In genomic region chr6:89638320-89639195, GRCh38 we compare ENCODE assay signal across 7 cellular contexts.
A peak's percentile ranks its signal among the peaks of the same experiment; 100 is the strongest.
DNase-seq lines count a peak whose midpoint lies in the region; ATAC-seq lines count a peak whose summit lies in the region.

A gene with protein sequence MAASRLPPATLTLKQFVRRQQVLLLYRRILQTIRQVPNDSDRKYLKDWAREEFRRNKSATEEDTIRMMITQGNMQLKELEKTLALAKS (minus strand): TSS chr6:89638747. CDS start chr6:89638716, 31 bp downstream.

- ATAC-seq in GM18508 (IDR thresholded peaks at IDR 0.05; ENCODE audit: insufficient read depth, unreplicated experiment) (peak; percentile 95), HG03025 (IDR thresholded peaks at IDR 0.05; ENCODE audit: low FRiP score, unreplicated experiment) (peak; percentile 99)

- peak; percentile 91 to 94 for DNase-seq in NCI-H2081 (lab: John Stamatoyannopoulos, UW)
- peak; percentile 92 for DNase-seq in T1000 (lab: John Stamatoyannopoulos, UW)
- DNase-seq in astrocyte of the hippocampus (ENCODE audit: low read depth, low spot score): peak; percentile 98
- peak; percentile 90 to 92 for DNase-seq in hippocampal formation (lab: John Stamatoyannopoulos, UW)
- DNase-seq in retina: peak; percentile 99

Comparison
In these comparisons a context has a peak if more than half of its experiments do, and no peak if none do; other contexts are left out.
1. Peak in every context shown above with its lines: DNase-seq and ATAC-seq.